In the genomic region with DNA sequence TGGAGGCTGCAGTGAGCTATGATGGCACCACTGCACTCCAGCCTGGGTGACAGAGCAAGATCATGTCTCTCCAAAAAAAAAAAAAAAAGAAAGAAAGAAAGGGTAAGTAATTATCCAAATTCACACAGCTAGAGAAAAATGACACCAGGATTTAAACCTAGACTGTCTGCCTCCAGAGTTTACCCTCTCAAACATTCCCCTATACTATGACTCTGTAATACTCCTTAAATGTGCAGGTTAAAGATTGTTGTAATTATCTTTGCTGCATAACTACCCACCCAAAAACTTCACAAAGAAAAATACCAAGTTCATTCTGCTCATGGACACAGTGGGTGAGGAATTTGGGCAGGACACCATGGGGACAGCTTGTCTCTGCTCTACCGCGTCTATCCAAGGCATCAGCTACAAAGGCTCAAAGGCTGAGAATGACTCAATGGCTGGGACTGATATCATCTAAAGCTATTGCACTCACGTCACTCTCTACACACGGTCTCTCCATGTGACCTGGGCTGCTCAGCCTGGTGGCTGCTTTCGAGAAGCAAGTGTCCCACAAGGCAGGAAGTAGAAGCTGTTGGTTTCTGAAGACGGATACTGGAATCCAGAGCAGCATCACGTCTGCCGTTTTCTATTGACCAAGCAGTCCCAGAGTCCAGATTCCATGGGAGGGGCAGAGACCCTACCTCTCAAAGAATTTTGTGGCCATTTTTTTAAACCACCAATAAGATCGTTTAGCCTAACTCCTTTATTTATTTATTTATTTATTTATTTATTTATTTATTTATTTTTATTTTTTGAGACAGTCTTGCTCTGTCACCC, we compare ENCODE assay signal across 1 cellular context.
TF ChIP-seq lines count a peak whose summit lies in the region.

No MANE protein-coding gene starts in this region.

TF ChIP-seq in HEK293, 187 proteins besides CTCF, POLR2A, EP300 and RAD21 (continued from another document and continues in another):
- TF ChIP-seq, protein P1, sequence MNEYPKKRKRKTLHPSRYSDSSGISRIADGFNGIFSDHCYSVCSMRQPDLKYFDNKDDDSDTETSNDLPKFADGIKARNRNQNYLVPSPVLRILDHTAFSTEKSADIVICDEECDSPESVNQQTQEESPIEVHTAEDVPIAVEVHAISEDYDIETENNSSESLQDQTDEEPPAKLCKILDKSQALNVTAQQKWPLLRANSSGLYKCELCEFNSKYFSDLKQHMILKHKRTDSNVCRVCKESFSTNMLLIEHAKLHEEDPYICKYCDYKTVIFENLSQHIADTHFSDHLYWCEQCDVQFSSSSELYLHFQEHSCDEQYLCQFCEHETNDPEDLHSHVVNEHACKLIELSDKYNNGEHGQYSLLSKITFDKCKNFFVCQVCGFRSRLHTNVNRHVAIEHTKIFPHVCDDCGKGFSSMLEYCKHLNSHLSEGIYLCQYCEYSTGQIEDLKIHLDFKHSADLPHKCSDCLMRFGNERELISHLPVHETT (tag by site-specific recombination; IDR thresholded peaks at IDR 0.05) = no peak
- TF ChIP-seq ZNF157 (tag by site-specific recombination; IDR thresholded peaks at IDR 0.05) (no peak), ZBTB21 (tag by site-specific recombination; IDR thresholded peaks at IDR 0.05) (peak; percentile 79), ZNF274 (IDR thresholded peaks at IDR 0.05; ENCODE audit: low read length) (no peak), ZNF274 (tag by site-specific recombination; IDR thresholded peaks at IDR 0.05; ENCODE audit: borderline replicate concordance) (no peak), ZNF768 (tag by site-specific recombination; IDR thresholded peaks at IDR 0.05) (no peak), ZNF629 (tag by site-specific recombination; IDR thresholded peaks at IDR 0.05) (peak; percentile 93), ZNF555 (tag by site-specific recombination; conservative IDR thresholded peaks at IDR 0.05) (peak; percentile 89), ZNF132 (tag by site-specific recombination; IDR thresholded peaks at IDR 0.05; ENCODE audit: borderline replicate concordance) (no peak), ZNF138 (tag by site-specific recombination; IDR thresholded peaks at IDR 0.05; ENCODE audit: borderline replicate concordance) (peak; percentile 81; the same call in 1 of the 2 replicates), ZNF600 (tag by site-specific recombination; IDR thresholded peaks at IDR 0.05) (peak; percentile 78), ZNF791 (tag by site-specific recombination; IDR thresholded peaks at IDR 0.05) (peak; percentile 81), SETDB1 (IDR thresholded peaks at IDR 0.05; ENCODE audit: insufficient read length, low read length) (no peak), GLI4 (tag by site-specific recombination; IDR thresholded peaks at IDR 0.05) (no peak), ZNF837 (tag by site-specific recombination; IDR thresholded peaks at IDR 0.05) (no peak), SCRT2 (tag by site-specific recombination; IDR thresholded peaks at IDR 0.05) (no peak), MEIS1 (CRISPR knock-in tag; IDR thresholded peaks at IDR 0.05; ENCODE audit: borderline replicate concordance) (no peak), HOXA7 (CRISPR knock-in tag; IDR thresholded peaks at IDR 0.05; ENCODE audit: borderline replicate concordance) (no peak), WT1 (tag by site-specific recombination; IDR thresholded peaks at IDR 0.05) (no peak), SP2 (tag by site-specific recombination; IDR thresholded peaks at IDR 0.05) (no peak), ZNF416 (tag by site-specific recombination; IDR thresholded peaks at IDR 0.05) (no peak), ZSCAN30 (tag by site-specific recombination; IDR thresholded peaks at IDR 0.05) (no peak), ZNF596 (tag by site-specific recombination; IDR thresholded peaks at IDR 0.05) (no peak), ZNF221 (tag by site-specific recombination; IDR thresholded peaks at IDR 0.05; ENCODE audit: borderline replicate concordance) (no peak), ZNF48 (tag by site-specific recombination; IDR thresholded peaks at IDR 0.05) (no peak), ZNF335 (tag by site-specific recombination; conservative IDR thresholded peaks at IDR 0.05) (peak; percentile 84), ZNF571 (tag by site-specific recombination; IDR thresholded peaks at IDR 0.05) (no peak), ZBTB48 (tag by site-specific recombination; IDR thresholded peaks at IDR 0.05) (no peak), ZNF521 (tag by site-specific recombination; IDR thresholded peaks at IDR 0.05) (no peak)
- TF ChIP-seq, protein P2, sequence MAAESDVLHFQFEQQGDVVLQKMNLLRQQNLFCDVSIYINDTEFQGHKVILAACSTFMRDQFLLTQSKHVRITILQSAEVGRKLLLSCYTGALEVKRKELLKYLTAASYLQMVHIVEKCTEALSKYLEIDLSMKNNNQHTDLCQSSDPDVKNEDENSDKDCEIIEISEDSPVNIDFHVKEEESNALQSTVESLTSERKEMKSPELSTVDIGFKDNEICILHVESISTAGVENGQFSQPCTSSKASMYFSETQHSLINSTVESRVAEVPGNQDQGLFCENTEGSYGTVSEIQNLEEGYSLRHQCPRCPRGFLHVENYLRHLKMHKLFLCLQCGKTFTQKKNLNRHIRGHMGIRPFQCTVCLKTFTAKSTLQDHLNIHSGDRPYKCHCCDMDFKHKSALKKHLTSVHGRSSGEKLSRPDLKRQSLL (tag by site-specific recombination; IDR thresholded peaks at IDR 0.05) = no peak; the same call in 1 of the 2 replicates
- TF ChIP-seq, protein P3, sequence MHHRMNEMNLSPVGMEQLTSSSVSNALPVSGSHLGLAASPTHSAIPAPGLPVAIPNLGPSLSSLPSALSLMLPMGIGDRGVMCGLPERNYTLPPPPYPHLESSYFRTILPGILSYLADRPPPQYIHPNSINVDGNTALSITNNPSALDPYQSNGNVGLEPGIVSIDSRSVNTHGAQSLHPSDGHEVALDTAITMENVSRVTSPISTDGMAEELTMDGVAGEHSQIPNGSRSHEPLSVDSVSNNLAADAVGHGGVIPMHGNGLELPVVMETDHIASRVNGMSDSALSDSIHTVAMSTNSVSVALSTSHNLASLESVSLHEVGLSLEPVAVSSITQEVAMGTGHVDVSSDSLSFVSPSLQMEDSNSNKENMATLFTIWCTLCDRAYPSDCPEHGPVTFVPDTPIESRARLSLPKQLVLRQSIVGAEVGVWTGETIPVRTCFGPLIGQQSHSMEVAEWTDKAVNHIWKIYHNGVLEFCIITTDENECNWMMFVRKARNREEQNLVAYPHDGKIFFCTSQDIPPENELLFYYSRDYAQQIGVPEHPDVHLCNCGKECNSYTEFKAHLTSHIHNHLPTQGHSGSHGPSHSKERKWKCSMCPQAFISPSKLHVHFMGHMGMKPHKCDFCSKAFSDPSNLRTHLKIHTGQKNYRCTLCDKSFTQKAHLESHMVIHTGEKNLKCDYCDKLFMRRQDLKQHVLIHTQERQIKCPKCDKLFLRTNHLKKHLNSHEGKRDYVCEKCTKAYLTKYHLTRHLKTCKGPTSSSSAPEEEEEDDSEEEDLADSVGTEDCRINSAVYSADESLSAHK (tag by site-specific recombination; IDR thresholded peaks at IDR 0.05) = no peak
- TF ChIP-seq, protein P4, sequence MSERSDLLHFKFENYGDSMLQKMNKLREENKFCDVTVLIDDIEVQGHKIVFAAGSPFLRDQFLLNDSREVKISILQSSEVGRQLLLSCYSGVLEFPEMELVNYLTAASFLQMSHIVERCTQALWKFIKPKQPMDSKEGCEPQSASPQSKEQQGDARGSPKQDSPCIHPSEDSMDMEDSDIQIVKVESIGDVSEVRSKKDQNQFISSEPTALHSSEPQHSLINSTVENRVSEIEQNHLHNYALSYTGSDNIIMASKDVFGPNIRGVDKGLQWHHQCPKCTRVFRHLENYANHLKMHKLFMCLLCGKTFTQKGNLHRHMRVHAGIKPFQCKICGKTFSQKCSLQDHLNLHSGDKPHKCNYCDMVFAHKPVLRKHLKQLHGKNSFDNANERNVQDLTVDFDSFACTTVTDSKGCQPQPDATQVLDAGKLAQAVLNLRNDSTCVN (tag by site-specific recombination; optimal IDR thresholded peaks at IDR 0.05) = no peak
- TF ChIP-seq, protein P5, sequence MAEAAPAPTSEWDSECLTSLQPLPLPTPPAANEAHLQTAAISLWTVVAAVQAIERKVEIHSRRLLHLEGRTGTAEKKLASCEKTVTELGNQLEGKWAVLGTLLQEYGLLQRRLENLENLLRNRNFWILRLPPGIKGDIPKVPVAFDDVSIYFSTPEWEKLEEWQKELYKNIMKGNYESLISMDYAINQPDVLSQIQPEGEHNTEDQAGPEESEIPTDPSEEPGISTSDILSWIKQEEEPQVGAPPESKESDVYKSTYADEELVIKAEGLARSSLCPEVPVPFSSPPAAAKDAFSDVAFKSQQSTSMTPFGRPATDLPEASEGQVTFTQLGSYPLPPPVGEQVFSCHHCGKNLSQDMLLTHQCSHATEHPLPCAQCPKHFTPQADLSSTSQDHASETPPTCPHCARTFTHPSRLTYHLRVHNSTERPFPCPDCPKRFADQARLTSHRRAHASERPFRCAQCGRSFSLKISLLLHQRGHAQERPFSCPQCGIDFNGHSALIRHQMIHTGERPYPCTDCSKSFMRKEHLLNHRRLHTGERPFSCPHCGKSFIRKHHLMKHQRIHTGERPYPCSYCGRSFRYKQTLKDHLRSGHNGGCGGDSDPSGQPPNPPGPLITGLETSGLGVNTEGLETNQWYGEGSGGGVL (tag by site-specific recombination; IDR thresholded peaks at IDR 0.05) = no peak
- TF ChIP-seq, protein P6, sequence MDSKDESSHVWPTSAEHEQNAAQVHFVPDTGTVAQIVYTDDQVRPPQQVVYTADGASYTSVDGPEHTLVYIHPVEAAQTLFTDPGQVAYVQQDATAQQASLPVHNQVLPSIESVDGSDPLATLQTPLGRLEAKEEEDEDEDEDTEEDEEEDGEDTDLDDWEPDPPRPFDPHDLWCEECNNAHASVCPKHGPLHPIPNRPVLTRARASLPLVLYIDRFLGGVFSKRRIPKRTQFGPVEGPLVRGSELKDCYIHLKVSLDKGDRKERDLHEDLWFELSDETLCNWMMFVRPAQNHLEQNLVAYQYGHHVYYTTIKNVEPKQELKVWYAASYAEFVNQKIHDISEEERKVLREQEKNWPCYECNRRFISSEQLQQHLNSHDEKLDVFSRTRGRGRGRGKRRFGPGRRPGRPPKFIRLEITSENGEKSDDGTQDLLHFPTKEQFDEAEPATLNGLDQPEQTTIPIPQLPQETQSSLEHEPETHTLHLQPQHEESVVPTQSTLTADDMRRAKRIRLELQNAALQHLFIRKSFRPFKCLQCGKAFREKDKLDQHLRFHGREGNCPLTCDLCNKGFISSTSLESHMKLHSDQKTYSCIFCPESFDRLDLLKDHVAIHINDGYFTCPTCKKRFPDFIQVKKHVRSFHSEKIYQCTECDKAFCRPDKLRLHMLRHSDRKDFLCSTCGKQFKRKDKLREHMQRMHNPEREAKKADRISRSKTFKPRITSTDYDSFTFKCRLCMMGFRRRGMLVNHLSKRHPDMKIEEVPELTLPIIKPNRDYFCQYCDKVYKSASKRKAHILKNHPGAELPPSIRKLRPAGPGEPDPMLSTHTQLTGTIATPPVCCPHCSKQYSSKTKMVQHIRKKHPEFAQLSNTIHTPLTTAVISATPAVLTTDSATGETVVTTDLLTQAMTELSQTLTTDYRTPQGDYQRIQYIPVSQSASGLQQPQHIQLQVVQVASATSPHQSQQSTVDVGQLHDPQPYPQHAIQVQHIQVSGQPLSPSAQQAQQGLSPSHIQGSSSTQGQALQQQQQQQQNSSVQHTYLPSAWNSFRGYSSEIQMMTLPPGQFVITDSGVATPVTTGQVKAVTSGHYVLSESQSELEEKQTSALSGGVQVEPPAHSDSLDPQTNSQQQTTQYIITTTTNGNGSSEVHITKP (tag by site-specific recombination; IDR thresholded peaks at IDR 0.05) = no peak
- TF ChIP-seq, protein P7, sequence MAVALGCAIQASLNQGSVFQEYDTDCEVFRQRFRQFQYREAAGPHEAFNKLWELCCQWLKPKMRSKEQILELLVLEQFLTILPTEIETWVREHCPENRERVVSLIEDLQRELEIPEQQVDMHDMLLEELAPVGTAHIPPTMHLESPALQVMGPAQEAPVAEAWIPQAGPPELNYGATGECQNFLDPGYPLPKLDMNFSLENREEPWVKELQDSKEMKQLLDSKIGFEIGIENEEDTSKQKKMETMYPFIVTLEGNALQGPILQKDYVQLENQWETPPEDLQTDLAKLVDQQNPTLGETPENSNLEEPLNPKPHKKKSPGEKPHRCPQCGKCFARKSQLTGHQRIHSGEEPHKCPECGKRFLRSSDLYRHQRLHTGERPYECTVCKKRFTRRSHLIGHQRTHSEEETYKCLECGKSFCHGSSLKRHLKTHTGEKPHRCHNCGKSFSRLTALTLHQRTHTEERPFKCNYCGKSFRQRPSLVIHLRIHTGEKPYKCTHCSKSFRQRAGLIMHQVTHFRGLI (tag by site-specific recombination; IDR thresholded peaks at IDR 0.05) = no peak
- TF ChIP-seq, protein P8, sequence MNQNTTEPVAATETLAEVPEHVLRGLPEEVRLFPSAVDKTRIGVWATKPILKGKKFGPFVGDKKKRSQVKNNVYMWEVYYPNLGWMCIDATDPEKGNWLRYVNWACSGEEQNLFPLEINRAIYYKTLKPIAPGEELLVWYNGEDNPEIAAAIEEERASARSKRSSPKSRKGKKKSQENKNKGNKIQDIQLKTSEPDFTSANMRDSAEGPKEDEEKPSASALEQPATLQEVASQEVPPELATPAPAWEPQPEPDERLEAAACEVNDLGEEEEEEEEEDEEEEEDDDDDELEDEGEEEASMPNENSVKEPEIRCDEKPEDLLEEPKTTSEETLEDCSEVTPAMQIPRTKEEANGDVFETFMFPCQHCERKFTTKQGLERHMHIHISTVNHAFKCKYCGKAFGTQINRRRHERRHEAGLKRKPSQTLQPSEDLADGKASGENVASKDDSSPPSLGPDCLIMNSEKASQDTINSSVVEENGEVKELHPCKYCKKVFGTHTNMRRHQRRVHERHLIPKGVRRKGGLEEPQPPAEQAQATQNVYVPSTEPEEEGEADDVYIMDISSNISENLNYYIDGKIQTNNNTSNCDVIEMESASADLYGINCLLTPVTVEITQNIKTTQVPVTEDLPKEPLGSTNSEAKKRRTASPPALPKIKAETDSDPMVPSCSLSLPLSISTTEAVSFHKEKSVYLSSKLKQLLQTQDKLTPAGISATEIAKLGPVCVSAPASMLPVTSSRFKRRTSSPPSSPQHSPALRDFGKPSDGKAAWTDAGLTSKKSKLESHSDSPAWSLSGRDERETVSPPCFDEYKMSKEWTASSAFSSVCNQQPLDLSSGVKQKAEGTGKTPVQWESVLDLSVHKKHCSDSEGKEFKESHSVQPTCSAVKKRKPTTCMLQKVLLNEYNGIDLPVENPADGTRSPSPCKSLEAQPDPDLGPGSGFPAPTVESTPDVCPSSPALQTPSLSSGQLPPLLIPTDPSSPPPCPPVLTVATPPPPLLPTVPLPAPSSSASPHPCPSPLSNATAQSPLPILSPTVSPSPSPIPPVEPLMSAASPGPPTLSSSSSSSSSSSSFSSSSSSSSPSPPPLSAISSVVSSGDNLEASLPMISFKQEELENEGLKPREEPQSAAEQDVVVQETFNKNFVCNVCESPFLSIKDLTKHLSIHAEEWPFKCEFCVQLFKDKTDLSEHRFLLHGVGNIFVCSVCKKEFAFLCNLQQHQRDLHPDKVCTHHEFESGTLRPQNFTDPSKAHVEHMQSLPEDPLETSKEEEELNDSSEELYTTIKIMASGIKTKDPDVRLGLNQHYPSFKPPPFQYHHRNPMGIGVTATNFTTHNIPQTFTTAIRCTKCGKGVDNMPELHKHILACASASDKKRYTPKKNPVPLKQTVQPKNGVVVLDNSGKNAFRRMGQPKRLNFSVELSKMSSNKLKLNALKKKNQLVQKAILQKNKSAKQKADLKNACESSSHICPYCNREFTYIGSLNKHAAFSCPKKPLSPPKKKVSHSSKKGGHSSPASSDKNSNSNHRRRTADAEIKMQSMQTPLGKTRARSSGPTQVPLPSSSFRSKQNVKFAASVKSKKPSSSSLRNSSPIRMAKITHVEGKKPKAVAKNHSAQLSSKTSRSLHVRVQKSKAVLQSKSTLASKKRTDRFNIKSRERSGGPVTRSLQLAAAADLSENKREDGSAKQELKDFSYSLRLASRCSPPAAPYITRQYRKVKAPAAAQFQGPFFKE (tag by site-specific recombination; IDR thresholded peaks at IDR 0.05; ENCODE audit: borderline replicate concordance) = no peak
